11 cellular contexts compared by ENCODE assay signal in genomic region chrX:1380672-1381233, GRCh38. TPM values are rescaled to one million over a fixed set of nuclear protein-coding genes. Genes with fewer than 3 reads are reported as not detected.
DNase-seq lines count a peak whose midpoint lies in the region; ATAC-seq and TF ChIP-seq lines count a peak whose summit lies in the region.
"Had no signal": no experiment of that assay in that cellular context is flagged by ENCODE, and none has a peak within 500 bp of the region (broad histone marks: within the 10 kb centered on the region; RNA-seq: fewer than 3 reads in every experiment).

No MANE protein-coding gene starts in this region.

- no peak for TF ChIP-seq CTCF in A673 (conservative IDR thresholded peaks at IDR 0.05; ENCODE audit: low read depth, low read length)

- no CpG with 5 or more reads among the region's 20 CpGs for WGBS in mesendoderm (ENCODE audit: extremely low coverage, insufficient coverage, low lambda C conversion rate)

- H3K9ac ChIP-seq in mesendoderm (ENCODE audit: low read length): no peak overlapping the region

- H4K5ac ChIP-seq in mesendoderm (ENCODE audit: low read length): no peak overlapping the region

- H3K27ac ChIP-seq in A673 (ENCODE audit: low read depth, low read length, poor library complexity, severe bottlenecking) (no peak overlapping the region), mesendoderm (ENCODE audit: low read depth, low read length) (no peak overlapping the region)
- H3K27ac ChIP-seq: SK-N-MC had no signal

- no peak overlapping the region for H3K23ac ChIP-seq in mesendoderm (ENCODE audit: low read length)

- no peak overlapping the region for H3K56ac ChIP-seq in mesendoderm (ENCODE audit: low read length)

- H3K36me3 ChIP-seq in A673 (ENCODE audit: insufficient read depth, low read length, poor library complexity, severe bottlenecking) (peaks cover 24% of the 10 kb centered on the region), mesendoderm (ENCODE audit: control insufficient read depth, insufficient read depth, low read length) (peaks cover 10% of the 10 kb centered on the region)

- H3K79me1 ChIP-seq in mesendoderm (ENCODE audit: low read length): peaks cover under 1% of the 10 kb centered on the region

- DNase-seq in A673 (ENCODE audit: low spot score) (peak; percentile 51), ELR (ENCODE audit: low read depth) (peak; percentile 45), SK-N-DZ (ENCODE audit: low spot score) (peak; percentile 7), mesendoderm (peak; percentile 53), NCI-H2196 treated with DMSO at 0.1 percent for 48 hours (lab: John Stamatoyannopoulos, UW; ENCODE audit: unreplicated experiment) (no peak)
- no peak for DNase-seq in stimulated activated naive CD4-positive, alpha-beta T cell treated with Interleukin-2 at 50 U/mL for 16 hours (lab: John Stamatoyannopoulos, UW)
- DNase-seq: NCI-H2227 treated with DMSO at 0.1 percent for 48 hours; stimulated activated naive CD4-positive, alpha-beta T cell had no signal

- CTCF ChIA-PET in A673 (lab: Charles Lee): no interaction called here

- no peaks in the 10 kb centered on the region for H3K27me3 ChIP-seq in A673 (replicated peaks; ENCODE audit: insufficient read depth, low read depth, low read length, poor library complexity)
- H3K27me3 ChIP-seq in mesendoderm (ENCODE audit: insufficient read depth, low read length, poor library complexity): no peaks in the 10 kb centered on the region

- no peaks in the 10 kb centered on the region for H3K79me2 ChIP-seq in mesendoderm (ENCODE audit: control insufficient read depth, insufficient read depth, low read length)

- H2BK15ac ChIP-seq in mesendoderm (replicated peaks; ENCODE audit: low read depth): no peak overlapping the region

- intact Hi-C loops in A673 (cut with micrococcal nuclease; ENCODE audit: unreplicated experiment): loop anchor here (10.0 kb wide), 1 partner anchor 136 kb away; no protein-coding TSS in a partner anchor

- POLR2A ChIA-PET in A673 (lab: Charles Lee; ENCODE audit: low non-redundant PET): no interaction called here

- H2BK5ac ChIP-seq in mesendoderm (ENCODE audit: low read length): no peak overlapping the region

- H3K4me3 ChIP-seq in A673 (ENCODE audit: low read depth, low read length, poor library complexity, severe bottlenecking) (no peak overlapping the region), mesendoderm (ENCODE audit: low read length) (no peak overlapping the region)
- H3K4me3 ChIP-seq: SK-N-MC had no signal

- no peak overlapping the region for H2BK120ac ChIP-seq in mesendoderm (ENCODE audit: low read depth, low read length)

- BruUV-seq in A673 (replicated peaks; lab: Mats Ljungman, UMichigan): no TSS peak

- no peak overlapping the region for H3K4me2 ChIP-seq in mesendoderm (ENCODE audit: low read length)

- no peak for ATAC-seq in HG02588 (IDR thresholded peaks at IDR 0.05; ENCODE audit: unreplicated experiment)
- no peak for ATAC-seq in GM21423 (IDR thresholded peaks at IDR 0.05; ENCODE audit: unreplicated experiment)

- H4K8ac ChIP-seq in mesendoderm (ENCODE audit: low read depth, low read length): no peak overlapping the region

- no peak overlapping the region for H3K4ac ChIP-seq in mesendoderm (ENCODE audit: low read depth, low read length)

- no peak overlapping the region for H2AK5ac ChIP-seq in mesendoderm (ENCODE audit: low read length)

- no peak overlapping the region for H3K18ac ChIP-seq in mesendoderm (ENCODE audit: low read length)

- H3K9me3 ChIP-seq in A673 (ENCODE audit: low read depth, low read length, poor library complexity, severe bottlenecking): no peaks in the 10 kb centered on the region

- H3K4me1 ChIP-seq in A673 (ENCODE audit: insufficient read depth, low read length, poor library complexity, severe bottlenecking) (no peaks in the 10 kb centered on the region), mesendoderm (ENCODE audit: control insufficient read depth, low read depth, low read length) (no peaks in the 10 kb centered on the region)

RNA-seq across cellular contexts. Expression of gene SLC25A6, which starts 11.2 kb away (rescaled TPM):
- total RNA-seq in A673 (2021): 423 and 432 TPM in 2 replicates
- polyA plus RNA-seq in SK-N-DZ (2014; cell fraction: cytosol; rRNA removed): 202 and 230 TPM in 2 replicates
- 91.3 and 119 TPM in 2 replicates for polyA plus RNA-seq in SK-N-DZ (2014; cell fraction: nucleus; rRNA removed)
- 429 TPM for polyA plus RNA-seq in mesendoderm (2013, experiment 1 of 2)
- 423 TPM for polyA plus RNA-seq in mesendoderm (2013, experiment 2 of 2)

RNA-seq across cellular contexts. Expression of gene IL3RA, which starts 44.2 kb away (rescaled TPM):
- total RNA-seq in A673 (2021): 0.49 and 0.52 TPM in 2 replicates
- not detected in 2 replicates for polyA plus RNA-seq in SK-N-DZ (2014; cell fraction: cytosol; rRNA removed)
- not detected in 2 replicates for polyA plus RNA-seq in SK-N-DZ (2014; cell fraction: nucleus; rRNA removed)
- 0.07 TPM for polyA plus RNA-seq in mesendoderm (2013, experiment 1 of 2)
- polyA plus RNA-seq in mesendoderm (2013, experiment 2 of 2): 0.03 TPM

Comparison
In these comparisons a context has a peak if more than half of its experiments do, and no peak if none do; other contexts are left out.
1. DNase-seq: peak in A673 (single experiment), ELR (single experiment), SK-N-DZ (single experiment) and mesendoderm (single experiment); none in stimulated activated naive CD4-positive, alpha-beta T cell treated with Interleukin-2 at 50 U/mL for 16 hours (single experiment) and NCI-H2196 treated with DMSO at 0.1 percent for 48 hours (single experiment).